ENCODE assay signal across 8 cellular contexts in genomic region chr3:10657339-10657738, GRCh38.
DNase-seq lines count a peak whose midpoint lies in the region; ATAC-seq and TF ChIP-seq lines count a peak whose summit lies in the region.
"Not testable (repeated sequence)": the region's sequence is repeated elsewhere in the genome, so short reads cannot be mapped to it uniquely, and the experiment has no call there.

No MANE protein-coding gene starts in this region.

- H3K27me3 Mint-ChIP-seq in CD14-positive monocyte (ENCODE audit: low read depth in 3 of 3) (peaks cover 10 to 14% (median 11%) of the 10 kb centered on the region in 3 donors), osteocyte (ENCODE audit: unreplicated experiment) (peaks cover 22% of the 10 kb centered on the region)

- H3K9me3 Mint-ChIP-seq in CD14-positive monocyte; osteocyte (ENCODE audit: unreplicated experiment): not testable (repeated sequence)

- not testable (repeated sequence) for H3K36me3 Mint-ChIP-seq in CD14-positive monocyte; osteocyte (ENCODE audit: unreplicated experiment)

- not testable (repeated sequence) for ATAC-seq in left lobe of liver

- peak overlapping the region; percentile 40 to 44 for H3K4me3 Mint-ChIP-seq in CD14-positive monocyte
- H3K4me3 Mint-ChIP-seq in osteocyte (ENCODE audit: unreplicated experiment), result not testable (repeated sequence)

- not testable (repeated sequence) for DNase-seq in CD14-positive monocyte (ENCODE audit: low spot score)
- DNase-seq in activated CD8-positive, alpha-beta memory T cell treated with anti-CD3 and anti-CD28 coated beads for 24 hours, result peak; percentile 13
- peak; percentile 33 for DNase-seq in activated effector memory CD4-positive, alpha-beta T cell treated with anti-CD3 and anti-CD28 coated beads, Interleukin-2, amount 50 U/mL, for 16 hours
- peak; percentile 39 for DNase-seq in cardiac septum (ENCODE audit: low spot score)
- DNase-seq in left lobe of liver (ENCODE audit: low spot score), result peak; percentile 16
- peak; percentile 65 for DNase-seq in osteocyte (ENCODE audit: extremely low spot score, unreplicated experiment)
- peak; percentile 35 for DNase-seq in posterior vena cava (ENCODE audit: low spot score)
- DNase-seq in ureter (ENCODE audit: low spot score), result peak; percentile 22

- intact Hi-C loops in CD14-positive monocyte (cut with micrococcal nuclease); cardiac septum (cut with DNase I); posterior vena cava (cut with DNase I): not testable (repeated sequence)

- TF ChIP-seq CTCF in CD14-positive monocyte (IDR thresholded peaks at IDR 0.05); osteocyte (IDR thresholded peaks at IDR 0.05): not testable (repeated sequence)

- H3K4me1 Mint-ChIP-seq in CD14-positive monocyte; osteocyte (ENCODE audit: unreplicated experiment): not testable (repeated sequence)

- not testable (repeated sequence) for H3K27ac Mint-ChIP-seq in CD14-positive monocyte; osteocyte (ENCODE audit: unreplicated experiment)
